In genomic region chr14:65131176-65131765, GRCh38 we compare ENCODE assay signal across 14 cellular contexts. TPM values are rescaled to one million over a fixed set of nuclear protein-coding genes. Genes with fewer than 3 reads are reported as not detected.
A peak's percentile ranks its signal among the peaks of the same experiment; 100 is the strongest.
DNase-seq lines count a peak whose midpoint lies in the region; ATAC-seq and TF ChIP-seq lines count a peak whose summit lies in the region.
"Had no signal": no experiment of that assay in that cellular context is flagged by ENCODE, and none has a peak within 500 bp of the region (broad histone marks: within the 10 kb centered on the region; RNA-seq: fewer than 3 reads in every experiment).

No MANE protein-coding gene starts in this region.

- intact Hi-C loops in MCF 10A (cut with micrococcal nuclease) (no loop called here), aorta (cut with DNase I) (no loop called here)

- H3K27me3 ChIP-seq in aorta (ENCODE audit: control insufficient read depth in 1 of 2, insufficient read depth in 2 of 2, low read length in 1 of 2): no peaks in the 10 kb centered on the region
- H3K27me3 ChIP-seq: esophagus squamous epithelium, left lung, neutrophil had no signal

- in situ Hi-C loops in T47D (cut with HindIII; ENCODE audit: low pct_unique_long_range_greater_than_20kb, low sequenced_read_pairs): no loop called here

- ATAC-seq in HG03460 (IDR thresholded peaks at IDR 0.05; ENCODE audit: unreplicated experiment) (no peak), aorta (ENCODE audit: low FRiP score) (no peak)
- ATAC-seq: left lung had no signal

- H3K9me3 Mint-ChIP-seq in MCF 10A (ENCODE audit: unreplicated experiment): no peaks in the 10 kb centered on the region
- H3K9me3 Mint-ChIP-seq: stimulated activated naive CD8-positive, alpha-beta T cell treated with anti-CD3 and anti-CD28 coated beads, Interleukin-15, Interleukin-2, amounts not matched to agents 100 ng/mL and 50 ng/mL, for 24 hours; T-helper 2 cell treated with Interferon-gamma antibody and Interleukin-4, amounts not matched to agents 5 μg/mL and 100 μg/mL, for 36 hours had no signal

- no peak for TF ChIP-seq CTCF in MCF 10A (IDR thresholded peaks at IDR 0.05; ENCODE audit: unreplicated experiment)

- H3K9me3 ChIP-seq in aorta (ENCODE audit: control insufficient read depth, low read length): no peaks in the 10 kb centered on the region
- H3K9me3 ChIP-seq: esophagus squamous epithelium, left lung, neutrophil had no signal

- peak; percentile 67 to 83 for DNase-seq in T47D (ENCODE audit: low read depth in 1 of 2, low spot score in 1 of 2)
- no peak for DNase-seq in MCF 10A (ENCODE audit: unreplicated experiment)
- DNase-seq in RKO (ENCODE audit: low spot score): peak; percentile 3
- peak; percentile 86 for DNase-seq in foreskin melanocyte
- no peak for DNase-seq in NCI-H187 treated with DMSO at 0.1 percent for 48 hours (lab: John Stamatoyannopoulos, UW)
- DNase-seq in aorta: no peak
- no peak for DNase-seq in NCI-H2227 treated with DMSO at 0.1 percent for 48 hours (lab: John Stamatoyannopoulos, UW)
- DNase-seq: activated CD8-positive, alpha-beta memory T cell treated with anti-CD3 and anti-CD28 coated beads, Interleukin-2, amount 50 U/mL, for 4 hours; esophagus squamous epithelium; left lung had no signal

- CTCF ChIA-PET in MCF 10A (lab: Yijun Ruan, JAX): interaction anchor here (0.7 kb wide), 1 partner anchor 195 kb away, joined by 8 read pairs; no protein-coding TSS in a partner anchor

- POLR2A ChIA-PET in MCF 10A (lab: Yijun Ruan, JAX): no interaction called here

- H3K4me3 ChIP-seq in aorta (ENCODE audit: low read length in 2 of 2): no peak overlapping the region
- H3K4me3 ChIP-seq: esophagus squamous epithelium, left lung had no signal

- H3K27ac Mint-ChIP-seq in MCF 10A (ENCODE audit: low read depth, unreplicated experiment): no peak overlapping the region
- H3K27ac Mint-ChIP-seq: stimulated activated naive CD8-positive, alpha-beta T cell treated with anti-CD3 and anti-CD28 coated beads, Interleukin-15, Interleukin-2, amounts not matched to agents 100 ng/mL and 50 ng/mL, for 24 hours; T-helper 2 cell treated with Interferon-gamma antibody and Interleukin-4, amounts not matched to agents 5 μg/mL and 100 μg/mL, for 36 hours had no signal

- peaks cover 10% of the 10 kb centered on the region for H3K27me3 Mint-ChIP-seq in MCF 10A (ENCODE audit: insufficient read depth, unreplicated experiment)
- H3K27me3 Mint-ChIP-seq: stimulated activated naive CD8-positive, alpha-beta T cell treated with anti-CD3 and anti-CD28 coated beads, Interleukin-15, Interleukin-2, amounts not matched to agents 100 ng/mL and 50 ng/mL, for 24 hours had no signal

- WGBS in aorta, 2 donors: 77 to 82% methylated on average over 11 of the region's 11 CpGs

- H3K36me3 ChIP-seq in aorta (ENCODE audit: control insufficient read depth in 1 of 2, insufficient read depth in 2 of 2, low read length in 1 of 2): no peaks in the 10 kb centered on the region
- H3K36me3 ChIP-seq: esophagus squamous epithelium, left lung, neutrophil had no signal

- H3K27ac ChIP-seq in aorta (ENCODE audit: low read depth in 1 of 2, low read length in 2 of 2): no peak overlapping the region
- H3K27ac ChIP-seq: esophagus squamous epithelium, left lung, neutrophil had no signal

- H3K4me1 Mint-ChIP-seq in MCF 10A (ENCODE audit: insufficient read depth, unreplicated experiment): no peaks in the 10 kb centered on the region

- BruUV-seq in MCF 10A (replicated peaks; lab: Mats Ljungman, UMichigan): no TSS peak

- no peaks in the 10 kb centered on the region for H3K4me1 ChIP-seq in aorta (ENCODE audit: control insufficient read depth in 1 of 2, insufficient read depth in 2 of 2, low read length in 2 of 2)
- H3K4me1 ChIP-seq: esophagus squamous epithelium, left lung had no signal

- no peak overlapping the region for H3K4me3 Mint-ChIP-seq in MCF 10A (ENCODE audit: unreplicated experiment)
- H3K4me3 Mint-ChIP-seq: stimulated activated naive CD8-positive, alpha-beta T cell treated with anti-CD3 and anti-CD28 coated beads, Interleukin-15, Interleukin-2, amounts not matched to agents 100 ng/mL and 50 ng/mL, for 24 hours; T-helper 2 cell treated with Interferon-gamma antibody and Interleukin-4, amounts not matched to agents 5 μg/mL and 100 μg/mL, for 36 hours had no signal

- H3K36me3 Mint-ChIP-seq in MCF 10A (ENCODE audit: insufficient read depth, unreplicated experiment): no peaks in the 10 kb centered on the region

RNA-seq across cellular contexts. Expression of gene MAX, which starts 29.0 kb away (rescaled TPM):
- total RNA-seq in MCF 10A (2022): 116 and 125 TPM in 2 replicates
- 10 to 100 TPM; 65.6 to 98.0 TPM for total RNA-seq in aorta
- 10 to 100 TPM; 42.6 to 61.7 TPM for polyA plus RNA-seq in aorta

Comparison
In these comparisons a context has a peak if more than half of its experiments do, and no peak if none do; other contexts are left out.
1. DNase-seq: peak in T47D (2 of 2), RKO (single experiment) and foreskin melanocyte (single experiment); none in MCF 10A (single experiment), NCI-H187 treated with DMSO at 0.1 percent for 48 hours (single experiment), aorta (0 of 2) and NCI-H2227 treated with DMSO at 0.1 percent for 48 hours (single experiment).